13 cellular contexts compared by ENCODE assay signal in genomic region chr9:33445389-33445881, GRCh38. TPM values are rescaled to one million over a fixed set of nuclear protein-coding genes. Genes with fewer than 3 reads are reported as not detected.
DNase-seq lines count a peak whose midpoint lies in the region; ATAC-seq, FAIRE-seq and TF ChIP-seq lines count a peak whose summit lies in the region.
"Had no signal": no experiment of that assay in that cellular context is flagged by ENCODE, and none has a peak within 500 bp of the region (broad histone marks: within the 10 kb centered on the region; RNA-seq: fewer than 3 reads in every experiment).

No MANE protein-coding gene starts in this region.

- no peak for TF ChIP-seq EP300 in K562 (IDR thresholded peaks at IDR 0.05; ENCODE audit: low read length)

- no peak overlapping the region for H2AFZ ChIP-seq in K562 (ENCODE audit: low read depth, low read length)

- H4K20me1 ChIP-seq in K562 (replicated peaks; ENCODE audit: control insufficient read depth, insufficient read depth, low read length), result no peaks in the 10 kb centered on the region

- H3K4me3 ChIP-seq in K562, result peak overlapping the region; percentile 47; the same call in 1 of the 2 replicates
- peak overlapping the region; percentile 17 for H3K4me3 ChIP-seq in lung
- H3K4me3 ChIP-seq in vagina, result peak overlapping the region in 1 of 2 donors; percentile 49

- no TSS peak for BruUV-seq in K562 (replicated peaks; lab: Mats Ljungman, UMichigan)

- DNase-seq in left cardiac atrium (peak; percentile 49), cardiac septum (ENCODE audit: low spot score) (no peak), K562 (ENCODE audit: extremely low read depth in 1 of 4, low spot score in 3 of 4) (peak in 1 of 4 experiments; percentile 21), lung (ENCODE audit: low spot score) (peak; percentile 71), vagina (ENCODE audit: extremely low spot score in 2 of 2) (no peak), GM19238 (ENCODE audit: insufficient read length, low spot score) (no peak)
- no peak for DNase-seq in stimulated activated naive CD8-positive, alpha-beta T cell treated with anti-CD3 and anti-CD28 coated beads, Interleukin-15, Interleukin-2, amounts not matched to agents 100 U/mL and 50 U/mL, for 24 hours
- DNase-seq: cerebellar nuclear complex, heart left ventricle, NCI-H1105 treated with DMSO at 0.1 percent for 48 hours had no signal

- peaks cover 33 to 52% of the 10 kb centered on the region in 2 experiments for H3K4me1 ChIP-seq in K562 (replicated peaks in 1 of 2; ENCODE audit: control insufficient read depth in 2 of 2, insufficient read depth in 2 of 2, low read length in 2 of 2)
- H3K4me1 ChIP-seq in lung (ENCODE audit: control insufficient read depth in 2 of 2, insufficient read depth in 2 of 2, low read length in 2 of 2), result peaks cover 0 to 6% of the 10 kb centered on the region in 2 donors
- H3K4me1 ChIP-seq in vagina, result peaks cover 27% of the 10 kb centered on the region

- no peak for TF ChIP-seq RAD21 in K562 (CRISPR knock-in tag; conservative IDR thresholded peaks at IDR 0.05 in 1 of 2, IDR thresholded peaks at IDR 0.05 in 1 of 2)

- TF ChIP-seq CTCF in K562 (IDR thresholded peaks at IDR 0.05 in 2 of 3, conservative IDR thresholded peaks at IDR 0.05 in 1 of 3; ENCODE audit: insufficient read depth in 2 of 3, low read depth in 1 of 3, low read length in 3 of 3) (no peak), lung (IDR thresholded peaks at IDR 0.05; ENCODE audit: control extremely low read depth, extremely low read depth) (no peak), vagina (IDR thresholded peaks at IDR 0.05) (no peak)

- in situ Hi-C loops in K562 (cut with MboI), result no loop called here

- POLR2A ChIA-PET in K562 (lab: Yijun Ruan, JAX), result no interaction called here

- no peak for FAIRE-seq in K562 (lab: Jason Lieb, UNC)

- H3K36me3 ChIP-seq in K562 (ENCODE audit: control insufficient read depth, insufficient read depth, low read length), result peaks cover 12% of the 10 kb centered on the region; the same call in 1 of the 3 replicates
- H3K36me3 ChIP-seq in lung (ENCODE audit: control insufficient read depth in 2 of 2, insufficient read depth in 2 of 2, low read length in 2 of 2), result peaks cover 0 to 21% of the 10 kb centered on the region in 2 donors
- no peaks in the 10 kb centered on the region for H3K36me3 ChIP-seq in vagina

- no peaks in the 10 kb centered on the region for H3K9me1 ChIP-seq in K562 (ENCODE audit: control insufficient read depth, insufficient read depth, low read length)

- H3K79me2 ChIP-seq in K562 (ENCODE audit: control insufficient read depth, insufficient read depth, low read length), result peaks cover 20% of the 10 kb centered on the region

- H3K4me2 ChIP-seq in K562 (ENCODE audit: insufficient read depth, low read length), result peak overlapping the region; percentile 89

- no peaks in the 10 kb centered on the region for H3K27me3 ChIP-seq in K562 (ENCODE audit: control insufficient read depth in 2 of 2, insufficient read depth in 2 of 2, low read length in 2 of 2)
- no peaks in the 10 kb centered on the region for H3K27me3 ChIP-seq in lung (ENCODE audit: control insufficient read depth, insufficient read depth)
- no peaks in the 10 kb centered on the region for H3K27me3 ChIP-seq in vagina
- H3K27me3 ChIP-seq: heart left ventricle had no signal

- peak in 1 of 2 donors; percentile 13 for ATAC-seq in left cardiac atrium
- peak; percentile 5 for ATAC-seq in K562
- ATAC-seq in lung (ENCODE audit: insufficient read depth, low FRiP score), result no peak
- ATAC-seq in stimulated activated naive CD8-positive, alpha-beta T cell treated with anti-CD3 and anti-CD28 coated beads, Interleukin-15, Interleukin-2, amounts not matched to agents 100 U/mL and 50 U/mL, for 24 hours, result no peak
- no peak for ATAC-seq in HG02610 (IDR thresholded peaks at IDR 0.05; ENCODE audit: unreplicated experiment)

- 18% methylated on average over 6 of the region's 8 CpGs for WGBS in K562 (ENCODE audit: insufficient coverage, low coverage, missing lambda C conversion rate)
- WGBS in lung, 2 donors, result 71 to 85% methylated on average over 8 of the region's 8 CpGs

- TF ChIP-seq POLR2A in K562 (conservative IDR thresholded peaks at IDR 0.05), result no peak
- TF ChIP-seq POLR2A in vagina (IDR thresholded peaks at IDR 0.05), result no peak

- H3K9me3 ChIP-seq in K562 (replicated peaks; ENCODE audit: control insufficient read depth, insufficient read depth, low read depth, low read length) (no peaks in the 10 kb centered on the region), lung (ENCODE audit: control insufficient read depth in 2 of 2, insufficient read depth in 1 of 2, low read length in 1 of 2) (no peaks in the 10 kb centered on the region), vagina (no peaks in the 10 kb centered on the region)
- H3K9me3 ChIP-seq: heart left ventricle had no signal

- CTCF ChIA-PET in K562 (lab: Yijun Ruan, JAX; ENCODE audit: low intra/inter-chr PET ratio), result no interaction called here

- peak overlapping the region; percentile 53 to 85; a peak in 2 of 4 replicates for H3K9ac ChIP-seq in K562 (ENCODE audit: insufficient read depth in 1 of 2, low read depth in 2 of 2, low read length in 2 of 2)

- peak overlapping the region; percentile 80; the same call in 2 of the 3 replicates for H3K27ac ChIP-seq in K562 (ENCODE audit: extremely low read depth, low read depth, low read length)
- peak overlapping the region in 1 of 2 donors; percentile 85 for H3K27ac ChIP-seq in lung (ENCODE audit: low read depth in 1 of 2, low read length in 1 of 2)
- H3K27ac ChIP-seq in vagina, result peak overlapping the region; percentile 53

- intact Hi-C loops in left cardiac atrium (cut with DNase I), result loop anchor here (5.0 to 10.0 kb wide), 2 partner anchors 38 to 71 kb away; no protein-coding TSS in a partner anchor
- intact Hi-C loops in cardiac septum (cut with DNase I), result loop anchor here (5.0 kb wide), 1 partner anchor 38 kb away; no protein-coding TSS in a partner anchor
- intact Hi-C loops in K562 (cut with micrococcal nuclease), result no loop called here
- intact Hi-C loops in vagina (cut with DNase I), result no loop called here

RNA-seq across cellular contexts. Expression of gene AQP3, which starts 2.0 kb away (rescaled TPM):
- total RNA-seq in left cardiac atrium (10 to 100 TPM; 14.0 to 22.5 TPM), cardiac septum (7.7 TPM), K562 (2014; rRNA removed) (17.6 and 26.9 TPM in 2 replicates), K562 (2014; rRNA removed; fragmentation: Illumina TruSeq; extraction: Trizol) (11.1 and 12.8 TPM in 2 replicates), K562 (2015; rRNA removed; fragmentation: Illumina TruSeq; extraction: Trizol) (13.3 and 15.1 TPM in 2 replicates), K562 (2021) (25.5 and 27.1 TPM in 2 replicates), lung (100 to 1,000 TPM in 1 of 2 donors, 10 to 100 TPM in 1; 43.9 to 181 TPM), vagina (868 TPM)
- total RNA-seq in K562 (2011; cell fraction: chromatin; rRNA removed; ENCODE audit: low replicate concordance), result 13.3 and 46.7 TPM in 2 replicates
- total RNA-seq in K562 (2011; cell fraction: nucleolus; rRNA removed), result 57.8 and 76.0 TPM in 2 replicates
- total RNA-seq in K562 (2011; cell fraction: nucleoplasm; rRNA removed), result 30.8 and 35.2 TPM in 2 replicates
- polyA plus RNA-seq in K562 (2011; rRNA removed) (25.8 and 31.5 TPM in 2 replicates), K562 (2014; fragmentation: Illumina TruSeq; extraction: Trizol) (25.0 and 30.0 TPM in 2 replicates), K562 (2014; fragmentation: Nextera tagmentation; extraction: Ambion mirVana) (1 to 10 TPM; 4.2 to 6.0 TPM), K562 (2014; rRNA removed) (25.3 and 29.9 TPM in 2 replicates), lung (100 to 1,000 TPM; 137 to 218 TPM)
- polyA plus RNA-seq in K562 (2011; cell fraction: cytosol; rRNA removed), result 51.7 and 150 TPM in 2 replicates
- polyA plus RNA-seq in K562 (2011; cell fraction: nucleus; rRNA removed), result 29.5 and 64.4 TPM in 2 replicates
- polyA plus RNA-seq in K562 (2012), result 11.3 and 35.0 TPM in 2 replicates
- 12.9 and 30.5 TPM in 2 replicates for polyA minus RNA-seq in K562 (2011; rRNA and poly(A)+ RNA removed)
- polyA minus RNA-seq in K562 (2011; cell fraction: cytosol; rRNA and poly(A)+ RNA removed), result 34.6 and 39.6 TPM in 2 replicates
- polyA minus RNA-seq in K562 (2011; cell fraction: nucleus; rRNA and poly(A)+ RNA removed), result 6.3 and 7.5 TPM in 2 replicates

RNA-seq across cellular contexts. Expression of gene NOL6, which starts 28.3 kb away (rescaled TPM):
- total RNA-seq in left cardiac atrium (10 to 100 TPM; 13.9 to 24.9 TPM), cardiac septum (16.7 TPM), K562 (2014; rRNA removed) (23.0 and 37.0 TPM in 2 replicates), K562 (2014; rRNA removed; fragmentation: Illumina TruSeq; extraction: Trizol) (23.0 and 27.0 TPM in 2 replicates), K562 (2015; rRNA removed; fragmentation: Illumina TruSeq; extraction: Trizol) (29.8 and 31.0 TPM in 2 replicates), K562 (2021) (58.9 and 61.1 TPM in 2 replicates), lung (10 to 100 TPM; 14.4 to 42.5 TPM), vagina (25.3 TPM)
- 80.3 and 225 TPM in 2 replicates for total RNA-seq in K562 (2011; cell fraction: chromatin; rRNA removed; ENCODE audit: low replicate concordance)
- 122 and 123 TPM in 2 replicates for total RNA-seq in K562 (2011; cell fraction: nucleolus; rRNA removed)
- 77.3 and 80.3 TPM in 2 replicates for total RNA-seq in K562 (2011; cell fraction: nucleoplasm; rRNA removed)
- polyA plus RNA-seq in K562 (2011; rRNA removed) (23.5 and 42.1 TPM in 2 replicates), K562 (2014; fragmentation: Illumina TruSeq; extraction: Trizol) (49.9 and 51.2 TPM in 2 replicates), K562 (2014; fragmentation: Nextera tagmentation; extraction: Ambion mirVana) (1 to 10 TPM; 7.7 to 9.4 TPM), K562 (2014; rRNA removed) (33.5 and 35.0 TPM in 2 replicates), lung (10 to 100 TPM; 31.5 to 32.6 TPM)
- 21.5 and 30.8 TPM in 2 replicates for polyA plus RNA-seq in K562 (2011; cell fraction: cytosol; rRNA removed)
- polyA plus RNA-seq in K562 (2011; cell fraction: nucleus; rRNA removed), result 106 and 124 TPM in 2 replicates
- polyA plus RNA-seq in K562 (2012), result 25.7 and 37.3 TPM in 2 replicates
- polyA minus RNA-seq in K562 (2011; rRNA and poly(A)+ RNA removed), result 24.9 and 28.2 TPM in 2 replicates
- 21.5 and 28.5 TPM in 2 replicates for polyA minus RNA-seq in K562 (2011; cell fraction: cytosol; rRNA and poly(A)+ RNA removed)
- 39.3 and 50.3 TPM in 2 replicates for polyA minus RNA-seq in K562 (2011; cell fraction: nucleus; rRNA and poly(A)+ RNA removed)

RNA-seq across cellular contexts. Expression of gene AQP7, which starts 43.1 kb away (rescaled TPM):
- total RNA-seq in left cardiac atrium (100 to 1,000 TPM in 1 of 2 donors, 10 to 100 TPM in 1; 51.8 to 123 TPM), cardiac septum (80.4 TPM), K562 (2014; rRNA removed) (not detected in 2 replicates), K562 (2014; rRNA removed; fragmentation: Illumina TruSeq; extraction: Trizol) (0.06 TPM in 1 of 2 replicates, not detected in the other), K562 (2015; rRNA removed; fragmentation: Illumina TruSeq; extraction: Trizol) (not detected in 2 replicates), K562 (2021) (0.04 and 0.13 TPM in 2 replicates), lung (1 to 10 TPM in 1 of 2 donors, under 1 TPM in 1; 0.74 to 3.9 TPM), vagina (6.4 TPM)
- 0.70 and 1.6 TPM in 2 replicates for total RNA-seq in K562 (2011; cell fraction: chromatin; rRNA removed; ENCODE audit: low replicate concordance)
- 0.50 and 1.3 TPM in 2 replicates for total RNA-seq in K562 (2011; cell fraction: nucleolus; rRNA removed)
- 1.3 and 2.0 TPM in 2 replicates for total RNA-seq in K562 (2011; cell fraction: nucleoplasm; rRNA removed)
- polyA plus RNA-seq in K562 (2011; rRNA removed) (0.50 and 0.53 TPM in 2 replicates), K562 (2014; fragmentation: Illumina TruSeq; extraction: Trizol) (0.07 and 0.15 TPM in 2 replicates), K562 (2014; fragmentation: Nextera tagmentation; extraction: Ambion mirVana) (under 1 TPM in 1 of 2 experiments, not detected in 1; 0.11 TPM), K562 (2014; rRNA removed) (0.04 and 0.46 TPM in 2 replicates), lung (1 to 10 TPM in 1 of 2 donors, under 1 TPM in 1; 0.80 to 2.2 TPM)
- 0.25 and 1.5 TPM in 2 replicates for polyA plus RNA-seq in K562 (2011; cell fraction: cytosol; rRNA removed)
- 1.5 and 1.9 TPM in 2 replicates for polyA plus RNA-seq in K562 (2011; cell fraction: nucleus; rRNA removed)
- 0.17 and 0.66 TPM in 2 replicates for polyA plus RNA-seq in K562 (2012)
- 0.18 and 0.81 TPM in 2 replicates for polyA minus RNA-seq in K562 (2011; rRNA and poly(A)+ RNA removed)
- polyA minus RNA-seq in K562 (2011; cell fraction: cytosol; rRNA and poly(A)+ RNA removed), result not detected in 2 replicates
- 0.22 TPM in 1 of 2 replicates, not detected in the other for polyA minus RNA-seq in K562 (2011; cell fraction: nucleus; rRNA and poly(A)+ RNA removed)
- total RNA-seq: RPMI7951 had no signal
- polyA plus RNA-seq: BJ had no signal

Comparison
In these comparisons a context has a peak if more than half of its experiments do, and no peak if none do; other contexts are left out.
1. DNase-seq: peak in left cardiac atrium (single experiment) and lung (single experiment); none in cardiac septum (single experiment), vagina (0 of 2), stimulated activated naive CD8-positive, alpha-beta T cell treated with anti-CD3 and anti-CD28 coated beads, Interleukin-15, Interleukin-2, amounts not matched to agents 100 U/mL and 50 U/mL, for 24 hours (single experiment) and GM19238 (single experiment).
2. intact Hi-C loops: an anchor here in left cardiac atrium (5.0 to 10.0 kb wide) and cardiac septum (5.0 kb wide); none called in K562 and vagina.